8 cellular contexts compared by ENCODE assay signal in the genomic region with DNA sequence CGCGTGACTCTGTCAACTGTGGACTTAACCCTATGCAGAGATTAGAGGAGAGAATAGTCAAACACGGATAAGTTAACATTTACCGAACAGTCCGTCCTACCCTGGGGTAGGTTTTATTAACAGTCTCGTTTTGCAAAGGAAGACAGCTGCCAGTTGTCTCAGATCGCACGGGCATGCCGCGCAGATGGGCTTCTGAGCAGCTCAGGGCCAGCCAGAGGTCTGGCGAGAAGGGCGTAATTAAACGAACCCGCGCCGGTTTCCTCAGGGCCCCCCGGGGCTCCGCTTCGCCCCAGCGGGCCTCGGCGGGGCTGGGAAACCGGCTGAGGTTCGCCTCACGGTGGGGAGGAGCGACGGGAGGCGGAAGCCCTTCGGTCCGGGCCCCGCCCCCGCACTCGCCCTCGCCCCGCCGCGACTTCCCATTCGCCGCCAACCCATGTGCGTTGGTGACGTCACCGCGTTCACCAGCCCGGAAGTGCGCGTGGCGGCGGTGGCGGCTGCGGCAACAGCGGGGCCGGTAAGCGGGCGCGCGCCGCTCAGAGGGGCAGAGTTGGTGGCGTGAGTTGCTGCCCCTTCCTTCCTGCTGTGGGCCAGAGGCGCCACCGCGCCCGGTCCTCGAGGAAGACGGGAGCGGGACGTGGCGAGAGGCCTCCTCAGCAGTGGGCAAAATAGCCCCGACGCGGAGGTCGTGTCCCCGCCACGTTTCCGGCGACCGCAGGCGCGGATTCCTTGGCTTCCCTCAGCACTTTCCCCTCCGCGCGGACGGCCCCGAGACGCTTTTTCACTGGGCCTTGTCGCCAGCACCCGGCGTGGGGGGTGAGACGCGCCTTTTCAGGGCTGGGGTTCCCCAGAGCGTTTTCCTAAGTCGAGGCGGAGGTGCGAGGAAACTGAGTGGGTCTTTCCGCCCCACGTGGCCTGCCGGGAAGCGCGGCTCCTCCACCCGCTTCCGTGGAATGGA. TPM values are rescaled to one million over a fixed set of nuclear protein-coding genes. Genes with fewer than 3 reads are reported as not detected.
DNase-seq lines count a peak whose midpoint lies in the region; ATAC-seq and TF ChIP-seq lines count a peak whose summit lies in the region.

A gene (plus strand): TSS at position 464 of the 955 bp plus-strand sequence. CDS start 2,101 bp downstream, outside the sequence.

- no peak for TF ChIP-seq CTCF in LNCaP clone FGC (IDR thresholded peaks at IDR 0.05; ENCODE audit: control insufficient read depth, extremely low read depth, insufficient read depth)
- TF ChIP-seq CTCF in RWPE2 (IDR thresholded peaks at IDR 0.05; ENCODE audit: poor library complexity, severe bottlenecking), result no peak
- no peak for TF ChIP-seq CTCF in fibroblast of mammary gland (conservative IDR thresholded peaks at IDR 0.05; ENCODE audit: control insufficient read depth, insufficient read depth, low read depth, low read length)

- peak within 1 kb of the TSS; percentile 96 for H3K4me3 Mint-ChIP-seq in activated T-helper 2 cell treated with anti-CD3 and anti-CD28 coated beads, Interferon-gamma antibody, Interleukin-2, Interleukin-4, amounts not matched to agents 10 μg/mL and 5 μg/mL and 100 μg/mL, durations not matched to agents 14 hours and 24 hours and 36 hours (ENCODE audit: low read depth)
- H3K4me3 Mint-ChIP-seq in naive thymus-derived CD8-positive, alpha-beta T cell, result peak within 1 kb of the TSS; percentile 92 to 98 (median 97)
- peak within 1 kb of the TSS; percentile 96 to 98 for H3K4me3 Mint-ChIP-seq in stimulated activated naive B cell treated with anti-CD40 and anti-IgM and Interleukin-4, amounts not matched to agents 10 μg/mL and 1 μg/mL and 100 μg/mL, for 72 hours

- H3K27ac Mint-ChIP-seq in activated T-helper 2 cell treated with anti-CD3 and anti-CD28 coated beads, Interferon-gamma antibody, Interleukin-2, Interleukin-4, amounts not matched to agents 10 μg/mL and 5 μg/mL and 100 μg/mL, durations not matched to agents 14 hours and 24 hours and 36 hours, result peak within 1 kb of the TSS; percentile 95
- peak within 1 kb of the TSS; percentile 94 to 99 (median 98) for H3K27ac Mint-ChIP-seq in naive thymus-derived CD8-positive, alpha-beta T cell
- peak within 1 kb of the TSS; percentile 95 for H3K27ac Mint-ChIP-seq in stimulated activated naive B cell treated with anti-CD40 and anti-IgM and Interleukin-4, amounts not matched to agents 10 μg/mL and 1 μg/mL and 100 μg/mL, for 72 hours

- H3K4me1 ChIP-seq in RWPE2 (ENCODE audit: insufficient read depth, poor library complexity, severe bottlenecking), result peaks cover 4% of the 10 kb centered on the region

- DNase-seq in EL (peak; percentile 91), H4 (ENCODE audit: low spot score) (peak; percentile 95), LNCaP clone FGC (ENCODE audit: low read depth) (peak; percentile 71), RWPE2 (ENCODE audit: low spot score) (peak; percentile 93), fibroblast of mammary gland (ENCODE audit: low read depth) (peak; percentile 88)
- DNase-seq in activated T-helper 2 cell treated with anti-CD3 and anti-CD28 coated beads, Interferon-gamma antibody, Interleukin-2, Interleukin-4, amounts not matched to agents 10 μg/mL and 5 μg/mL and 100 μg/mL, durations not matched to agents 14 hours and 24 hours and 36 hours (ENCODE audit: low spot score), result peak; percentile 93
- peak; percentile 91 to 97 (median 96) for DNase-seq in naive thymus-derived CD8-positive, alpha-beta T cell
- DNase-seq in stimulated activated naive B cell treated with anti-CD40 and anti-IgM and Interleukin-4, amounts not matched to agents 10 μg/mL and 1 μg/mL and 100 μg/mL, for 72 hours, result peak; percentile 94

- H3K4me3 ChIP-seq in LNCaP clone FGC (ENCODE audit: low read depth, low read length), result peak within 1 kb of the TSS; percentile 85
- peak within 1 kb of the TSS; percentile 88 for H3K4me3 ChIP-seq in RWPE2 (ENCODE audit: severe bottlenecking)
- peak within 1 kb of the TSS; percentile 83 for H3K4me3 ChIP-seq in fibroblast of mammary gland (ENCODE audit: control insufficient read depth, low read depth, low read length)

- peaks cover 44% of the 10 kb centered on the region for H3K36me3 Mint-ChIP-seq in activated T-helper 2 cell treated with anti-CD3 and anti-CD28 coated beads, Interferon-gamma antibody, Interleukin-2, Interleukin-4, amounts not matched to agents 10 μg/mL and 5 μg/mL and 100 μg/mL, durations not matched to agents 14 hours and 24 hours and 36 hours (ENCODE audit: low read depth)
- peaks cover 0 to 24% (median 12%) of the 10 kb centered on the region in 3 donors for H3K36me3 Mint-ChIP-seq in naive thymus-derived CD8-positive, alpha-beta T cell
- peaks cover 25% of the 10 kb centered on the region in 2 donors for H3K36me3 Mint-ChIP-seq in stimulated activated naive B cell treated with anti-CD40 and anti-IgM and Interleukin-4, amounts not matched to agents 10 μg/mL and 1 μg/mL and 100 μg/mL, for 72 hours

- peak; percentile 94 for ATAC-seq in RWPE2 (ENCODE audit: low read depth)
- ATAC-seq in naive thymus-derived CD8-positive, alpha-beta T cell, result peak; percentile 93 to 95
- ATAC-seq in stimulated activated naive B cell treated with anti-CD40 and anti-IgM and Interleukin-4, amounts not matched to agents 10 μg/mL and 1 μg/mL and 100 μg/mL, for 72 hours (replicated peaks), result peak; percentile 90 to 92

- intact Hi-C loops in activated T-helper 2 cell treated with anti-CD3 and anti-CD28 coated beads, Interferon-gamma antibody, Interleukin-2, Interleukin-4, amounts not matched to agents 10 μg/mL and 5 μg/mL and 100 μg/mL, durations not matched to agents 14 hours and 24 hours and 36 hours (cut with micrococcal nuclease), result loop anchor here (1.0 to 2.0 kb wide), 2 partner anchors 20 to 53 kb away; a partner anchor contains a TSS

- peak within 1 kb of the TSS; percentile 44 for H3K27ac ChIP-seq in RWPE2 (ENCODE audit: poor library complexity, severe bottlenecking)

- H3K9me3 ChIP-seq in RWPE2 (ENCODE audit: severe bottlenecking), result no peaks in the 10 kb centered on the region

- no peaks in the 10 kb centered on the region for H3K9me3 Mint-ChIP-seq in activated T-helper 2 cell treated with anti-CD3 and anti-CD28 coated beads, Interferon-gamma antibody, Interleukin-2, Interleukin-4, amounts not matched to agents 10 μg/mL and 5 μg/mL and 100 μg/mL, durations not matched to agents 14 hours and 24 hours and 36 hours
- H3K9me3 Mint-ChIP-seq in naive thymus-derived CD8-positive, alpha-beta T cell, result no peaks in the 10 kb centered on the region
- H3K9me3 Mint-ChIP-seq in stimulated activated naive B cell treated with anti-CD40 and anti-IgM and Interleukin-4, amounts not matched to agents 10 μg/mL and 1 μg/mL and 100 μg/mL, for 72 hours, result no peaks in the 10 kb centered on the region

- POLR2A ChIA-PET in naive thymus-derived CD8-positive, alpha-beta T cell (lab: Charles Lee), result interaction anchor here (1.0 to 1.6 kb wide), 2 partner anchors 46 to 65 kb away, joined by 6 read pairs; no protein-coding TSS in a partner anchor

- no peaks in the 10 kb centered on the region for H3K27me3 ChIP-seq in RWPE2 (ENCODE audit: insufficient read depth, poor library complexity, severe bottlenecking)

- peaks cover 12% of the 10 kb centered on the region for H3K4me1 Mint-ChIP-seq in activated T-helper 2 cell treated with anti-CD3 and anti-CD28 coated beads, Interferon-gamma antibody, Interleukin-2, Interleukin-4, amounts not matched to agents 10 μg/mL and 5 μg/mL and 100 μg/mL, durations not matched to agents 14 hours and 24 hours and 36 hours (ENCODE audit: low read depth)
- H3K4me1 Mint-ChIP-seq in naive thymus-derived CD8-positive, alpha-beta T cell, result peaks cover 20 to 45% (median 44%) of the 10 kb centered on the region in 4 donors
- H3K4me1 Mint-ChIP-seq in stimulated activated naive B cell treated with anti-CD40 and anti-IgM and Interleukin-4, amounts not matched to agents 10 μg/mL and 1 μg/mL and 100 μg/mL, for 72 hours, result peaks cover 17 to 36% of the 10 kb centered on the region in 2 donors

- H3K36me3 ChIP-seq in RWPE2 (ENCODE audit: low read depth), result peaks cover 34% of the 10 kb centered on the region

- no peaks in the 10 kb centered on the region for H3K27me3 Mint-ChIP-seq in activated T-helper 2 cell treated with anti-CD3 and anti-CD28 coated beads, Interferon-gamma antibody, Interleukin-2, Interleukin-4, amounts not matched to agents 10 μg/mL and 5 μg/mL and 100 μg/mL, durations not matched to agents 14 hours and 24 hours and 36 hours (ENCODE audit: low read depth)
- no peaks in the 10 kb centered on the region for H3K27me3 Mint-ChIP-seq in naive thymus-derived CD8-positive, alpha-beta T cell
- peaks cover 0 to 2% of the 10 kb centered on the region in 2 donors for H3K27me3 Mint-ChIP-seq in stimulated activated naive B cell treated with anti-CD40 and anti-IgM and Interleukin-4, amounts not matched to agents 10 μg/mL and 1 μg/mL and 100 μg/mL, for 72 hours

RNA-seq across cellular contexts. Expression of the gene that starts here (rescaled TPM):
- total RNA-seq in H4 (2014; rRNA removed; shearing (Covaris generic)), result 16.9 and 23.6 TPM in 2 replicates
- total RNA-seq in activated T-helper 2 cell treated with anti-CD3 and anti-CD28 coated beads, Interferon-gamma antibody, Interleukin-2, Interleukin-4, amounts not matched to agents 10 μg/mL and 5 μg/mL and 100 μg/mL, durations not matched to agents 14 hours and 24 hours and 36 hours, result 49.9 and 50.1 TPM in 2 replicates
- 10 to 100 TPM; 44.5 to 44.8 TPM for total RNA-seq in naive thymus-derived CD8-positive, alpha-beta T cell
- 10 to 100 TPM; 18.0 to 26.4 (median 24.0) TPM for polyA plus RNA-seq in naive thymus-derived CD8-positive, alpha-beta T cell

Comparison
In these comparisons a context has a peak if more than half of its experiments do, and no peak if none do; other contexts are left out.
1. Peak in every context shown above with its lines: DNase-seq, ATAC-seq, H3K4me3 ChIP-seq and H3K27ac ChIP-seq.